In the genomic region with DNA sequence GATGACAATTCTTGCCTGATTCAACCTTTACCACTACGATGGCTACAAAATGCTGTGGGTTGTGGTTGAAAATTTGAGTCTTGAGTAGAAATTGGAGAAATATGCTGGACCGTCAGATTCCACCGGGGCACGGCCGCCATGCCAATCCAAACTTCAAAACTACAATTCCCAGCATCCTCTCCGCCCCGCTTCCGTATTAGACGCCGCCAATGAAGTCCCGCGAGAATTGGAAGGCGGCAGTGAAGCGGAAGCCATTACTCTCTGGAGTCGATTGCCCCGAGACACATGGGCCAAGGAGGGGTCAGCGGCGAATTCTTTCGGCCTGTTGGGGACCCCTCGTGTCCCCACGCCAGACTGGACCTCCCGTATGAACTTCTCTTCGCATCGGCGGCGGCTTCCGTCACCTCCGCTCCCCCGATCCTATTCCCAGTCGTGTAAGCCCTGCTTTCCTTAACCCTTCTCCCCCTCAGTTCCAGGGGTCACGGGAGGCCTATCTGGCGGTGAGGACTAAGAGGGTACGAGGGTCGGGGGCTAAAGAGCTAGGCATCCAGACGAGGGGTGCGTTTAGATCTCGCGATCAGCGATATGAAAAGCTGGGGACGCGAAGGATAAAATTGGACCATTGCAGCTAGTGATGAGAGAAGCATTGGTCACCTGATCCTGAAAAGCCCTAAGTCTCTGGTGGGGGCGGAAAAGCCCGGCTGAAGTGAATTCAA, we compare ENCODE assay signal across 1 cellular context.
TF ChIP-seq lines count a peak whose summit lies in the region.

Gene ZNF317 (plus strand): TSS at position 239 of the 716 bp plus-strand sequence. CDS start 15,620 bp downstream, outside the sequence.

TF ChIP-seq in H1, 55 proteins besides CTCF, POLR2A, EP300 and RAD21:
- TF ChIP-seq ASH2L (IDR thresholded peaks at IDR 0.05; ENCODE audit: low read length) (peak; percentile 93), GTF2F1 (IDR thresholded peaks at IDR 0.05; ENCODE audit: borderline replicate concordance, low read depth, low read length) (no peak), FOSL1 (IDR thresholded peaks at IDR 0.05; ENCODE audit: insufficient read depth, low read depth, low read length) (no peak), TAF1 (IDR thresholded peaks at IDR 0.05; ENCODE audit: low read depth, low read length) (peak; percentile 96), KDM4A (IDR thresholded peaks at IDR 0.05; ENCODE audit: low read depth, low read length, severe bottlenecking) (peak; percentile 57), SP2 (IDR thresholded peaks at IDR 0.05; ENCODE audit: low read length) (no peak), MAFK (IDR thresholded peaks at IDR 0.05; ENCODE audit: low read depth, low read length) (no peak), PHF8 (conservative IDR thresholded peaks at IDR 0.05; ENCODE audit: low read depth, low read length) (peak; percentile 97), SIX5 (IDR thresholded peaks at IDR 0.05; ENCODE audit: low read depth, low read length) (peak; percentile 83), TAF7 (optimal IDR thresholded peaks at IDR 0.05; ENCODE audit: borderline replicate concordance, low read depth, low read length) (peak; percentile 65), SIN3A (conservative IDR thresholded peaks at IDR 0.05 in 1 of 2, IDR thresholded peaks at IDR 0.05 in 1 of 2; ENCODE audit: low read depth in 1 of 2, low read length in 2 of 2) (peak in 1 of 2 experiments; percentile 60; a peak in 1 of 4 replicates), BRCA1 (IDR thresholded peaks at IDR 0.05; ENCODE audit: low read depth, low read length) (peak; percentile 88), SAP30 (IDR thresholded peaks at IDR 0.05; ENCODE audit: insufficient read depth, insufficient replicate concordance, low read length) (peak; percentile 84), SP4 (IDR thresholded peaks at IDR 0.05; ENCODE audit: low read length) (0 out of 2 replicates have a peak, but pooled peaks have one; percentile 29), NRF1 (IDR thresholded peaks at IDR 0.05; ENCODE audit: low read depth, low read length) (no peak), POLR2AphosphoS5 (IDR thresholded peaks at IDR 0.05; ENCODE audit: low read depth, low read length) (peak; percentile 97), CREB1 (IDR thresholded peaks at IDR 0.05) (peak; percentile 69), TBP (IDR thresholded peaks at IDR 0.05; ENCODE audit: low read depth, low read length) (peak; percentile 85), CHD2 (IDR thresholded peaks at IDR 0.05; ENCODE audit: low read length) (peak; percentile 98), YY1 (IDR thresholded peaks at IDR 0.05; ENCODE audit: low read depth, low read length) (peak; percentile 98), USF2 (IDR thresholded peaks at IDR 0.05; ENCODE audit: low read length) (peak; percentile 4; the same call in 1 of the 2 replicates), RBBP5 (IDR thresholded peaks at IDR 0.05; ENCODE audit: borderline replicate concordance, low read depth, low read length) (peak; percentile 80; the same call in 1 of the 2 replicates)
- TF ChIP-seq, protein P1, sequence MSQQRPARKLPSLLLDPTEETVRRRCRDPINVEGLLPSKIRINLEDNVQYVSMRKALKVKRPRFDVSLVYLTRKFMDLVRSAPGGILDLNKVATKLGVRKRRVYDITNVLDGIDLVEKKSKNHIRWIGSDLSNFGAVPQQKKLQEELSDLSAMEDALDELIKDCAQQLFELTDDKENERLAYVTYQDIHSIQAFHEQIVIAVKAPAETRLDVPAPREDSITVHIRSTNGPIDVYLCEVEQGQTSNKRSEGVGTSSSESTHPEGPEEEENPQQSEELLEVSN (IDR thresholded peaks at IDR 0.05) = peak; percentile 45; the same call in 1 of the 2 replicates
- TF ChIP-seq, protein P2, sequence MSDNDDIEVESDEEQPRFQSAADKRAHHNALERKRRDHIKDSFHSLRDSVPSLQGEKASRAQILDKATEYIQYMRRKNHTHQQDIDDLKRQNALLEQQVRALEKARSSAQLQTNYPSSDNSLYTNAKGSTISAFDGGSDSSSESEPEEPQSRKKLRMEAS (IDR thresholded peaks at IDR 0.05) = peak; percentile 70
